23 cellular contexts compared by ENCODE assay signal in the genomic region with DNA sequence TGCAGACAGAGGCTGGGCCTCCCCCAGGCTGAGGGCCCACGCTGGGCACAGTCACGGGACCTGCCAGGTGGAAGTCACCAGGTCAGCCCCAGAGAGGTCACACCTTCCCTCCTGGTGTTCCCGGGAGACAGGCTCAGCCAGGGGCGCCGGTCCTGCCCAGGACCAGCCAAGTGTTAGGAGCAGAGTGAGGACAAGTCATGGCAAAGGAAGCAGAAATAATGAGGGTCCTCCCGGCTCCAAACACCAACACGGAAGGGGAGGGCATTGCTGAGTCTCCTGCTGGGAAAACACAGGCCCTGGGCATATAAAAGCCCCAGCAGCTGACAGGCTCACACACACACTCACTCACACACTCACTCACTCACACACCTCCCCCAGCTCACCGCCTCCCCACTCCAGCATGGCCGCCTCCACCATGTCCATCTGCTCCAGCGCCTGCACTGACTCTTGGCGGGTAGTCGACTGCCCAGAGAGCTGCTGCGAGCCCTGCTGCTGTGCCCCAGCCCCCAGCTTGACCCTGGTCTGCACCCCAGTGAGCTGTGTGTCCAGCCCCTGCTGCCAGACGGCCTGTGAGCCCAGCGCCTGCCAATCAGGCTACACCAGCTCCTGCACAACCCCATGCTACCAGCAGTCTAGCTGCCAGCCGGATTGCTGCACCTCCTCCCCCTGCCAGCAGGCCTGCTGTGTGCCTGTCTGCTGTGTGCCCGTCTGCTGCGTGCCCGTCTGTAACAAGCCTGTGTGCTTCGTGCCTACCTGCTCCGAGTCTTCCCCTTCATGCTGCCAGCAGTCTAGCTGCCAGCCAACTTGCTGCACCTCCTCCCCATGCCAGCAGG. TPM values are rescaled to one million over a fixed set of nuclear protein-coding genes. Genes with fewer than 3 reads are reported as not detected.
DNase-seq lines count a peak whose midpoint lies in the region; ATAC-seq, FAIRE-seq and TF ChIP-seq lines count a peak whose summit lies in the region.
"Had no signal": no experiment of that assay in that cellular context is flagged by ENCODE, and none has a peak within 500 bp of the region (broad histone marks: within the 10 kb centered on the region; RNA-seq: fewer than 3 reads in every experiment).

A gene with protein sequence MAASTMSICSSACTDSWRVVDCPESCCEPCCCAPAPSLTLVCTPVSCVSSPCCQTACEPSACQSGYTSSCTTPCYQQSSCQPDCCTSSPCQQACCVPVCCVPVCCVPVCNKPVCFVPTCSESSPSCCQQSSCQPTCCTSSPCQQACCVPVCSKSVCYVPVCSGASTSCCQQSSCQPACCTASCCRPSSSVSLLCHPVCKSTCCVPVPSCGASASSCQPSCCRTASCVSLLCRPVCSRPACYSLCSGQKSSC (plus strand): TSS at position 339 of the 833 bp plus-strand sequence. CDS start 62 bp downstream, at position 401.

- POLR2A ChIA-PET in activated naive CD8-positive, alpha-beta T cell treated with anti-CD3 and anti-CD28 coated beads, Interleukin-2, amount 10 ng/mL, durations not matched to agents 7 days and 5 days (lab: Charles Lee) = no interaction called here

- TF ChIP-seq CTCF in kidney (IDR thresholded peaks at IDR 0.05; ENCODE audit: borderline replicate concordance, extremely low read depth, insufficient read depth) (no peak), vagina (IDR thresholded peaks at IDR 0.05) (no peak)

- H3K4me1 ChIP-seq in kidney (ENCODE audit: control insufficient read depth in 1 of 2, insufficient read depth in 1 of 2, low read depth in 1 of 2, low read length in 2 of 2) = no peaks in the 10 kb centered on the region
- H3K4me1 ChIP-seq in vagina = no peaks in the 10 kb centered on the region
- H3K4me1 ChIP-seq: left lung, psoas muscle, tibial artery had no signal

- no peak for TF ChIP-seq POLR2A in vagina (IDR thresholded peaks at IDR 0.05)

- H3K4me3 Mint-ChIP-seq in activated naive CD8-positive, alpha-beta T cell treated with anti-CD3 and anti-CD28 coated beads, Interleukin-2, amount 10 ng/mL, durations not matched to agents 7 days and 5 days = no peak within 1 kb of the TSS
- H3K4me3 Mint-ChIP-seq in activated naive CD8-positive, alpha-beta T cell treated with anti-CD3 and anti-CD28 coated beads for 36 hours = no peak within 1 kb of the TSS
- H3K4me3 Mint-ChIP-seq: nephron had no signal

- no peaks in the 10 kb centered on the region for H3K27me3 ChIP-seq in vagina

- no peaks in the 10 kb centered on the region for H3K4me1 Mint-ChIP-seq in activated naive CD8-positive, alpha-beta T cell treated with anti-CD3 and anti-CD28 coated beads, Interleukin-2, amount 10 ng/mL, durations not matched to agents 7 days and 5 days
- no peaks in the 10 kb centered on the region for H3K4me1 Mint-ChIP-seq in activated naive CD8-positive, alpha-beta T cell treated with anti-CD3 and anti-CD28 coated beads for 36 hours
- H3K4me1 Mint-ChIP-seq: nephron had no signal

- no peak within 1 kb of the TSS for H3K9ac ChIP-seq in kidney (ENCODE audit: low read length in 2 of 2)

- DNase-seq in activated naive CD8-positive, alpha-beta T cell treated with anti-CD3 and anti-CD28 coated beads, Interleukin-2, amount 10 ng/mL, durations not matched to agents 7 days and 5 days = no peak
- no peak for DNase-seq in activated naive CD8-positive, alpha-beta T cell treated with anti-CD3 and anti-CD28 coated beads for 36 hours
- DNase-seq in NCI-H446 treated with DMSO at 0.1 percent for 48 hours (lab: John Stamatoyannopoulos, UW) (peak; percentile 41), kidney (peak; percentile 74), vagina (ENCODE audit: extremely low spot score in 2 of 2) (peak; percentile 64 to 88), NCI-H1048 (lab: John Stamatoyannopoulos, UW) (no peak), NCI-H1092 treated with DMSO at 0.1 percent for 48 hours (lab: John Stamatoyannopoulos, UW) (no peak)
- DNase-seq: CD4-positive, alpha-beta memory T cell; DND-41; H7; Kasumi-1; NCI-H1105; NCI-H226; psoas muscle; small intestine; stimulated activated CD4-positive, alpha-beta T cell treated with anti-CD3 and anti-CD28 coated beads, Interleukin-2, amount 100 ng/mL, for 48 hours; stimulated activated naive CD8-positive, alpha-beta T cell treated with anti-CD3 and anti-CD28 coated beads, Interleukin-15, Interleukin-2, amounts not matched to agents 100 U/mL and 50 U/mL, for 24 hours; tibial artery had no signal

- H3K9me3 Mint-ChIP-seq in activated naive CD8-positive, alpha-beta T cell treated with anti-CD3 and anti-CD28 coated beads, Interleukin-2, amount 10 ng/mL, durations not matched to agents 7 days and 5 days = peaks cover 26% of the 10 kb centered on the region
- peaks cover 16% of the 10 kb centered on the region for H3K9me3 Mint-ChIP-seq in activated naive CD8-positive, alpha-beta T cell treated with anti-CD3 and anti-CD28 coated beads for 36 hours

- intact Hi-C loops in kidney (cut with DNase I) (no loop called here), vagina (cut with DNase I) (no loop called here)

- H3K9me3 ChIP-seq in kidney (ENCODE audit: control insufficient read depth in 1 of 2, low read length in 2 of 2) (peaks cover 2 to 8% of the 10 kb centered on the region in 2 donors), vagina (no peaks in the 10 kb centered on the region)

- no peaks in the 10 kb centered on the region for H3K36me3 ChIP-seq in kidney (ENCODE audit: control insufficient read depth in 1 of 2, insufficient read depth in 2 of 2, low read length in 2 of 2)
- H3K36me3 ChIP-seq in vagina = no peaks in the 10 kb centered on the region
- H3K36me3 ChIP-seq: left lung, tibial artery had no signal

- H3K4me3 ChIP-seq in kidney (ENCODE audit: low read length in 2 of 2) (no peak within 1 kb of the TSS), vagina (no peak within 1 kb of the TSS)
- H3K4me3 ChIP-seq: left lung, psoas muscle, tibial artery had no signal

- no peak for FAIRE-seq in kidney (lab: Jason Lieb, UNC)
- FAIRE-seq: colon, small intestine had no signal

- H3K27ac ChIP-seq in kidney (ENCODE audit: low read depth in 2 of 2, low read length in 2 of 2) (no peak within 1 kb of the TSS), vagina (no peak within 1 kb of the TSS)
- H3K27ac ChIP-seq: left lung, psoas muscle, tibial artery had no signal

- no peaks in the 10 kb centered on the region for H3K36me3 Mint-ChIP-seq in activated naive CD8-positive, alpha-beta T cell treated with anti-CD3 and anti-CD28 coated beads, Interleukin-2, amount 10 ng/mL, durations not matched to agents 7 days and 5 days
- peaks cover 4% of the 10 kb centered on the region for H3K36me3 Mint-ChIP-seq in activated naive CD8-positive, alpha-beta T cell treated with anti-CD3 and anti-CD28 coated beads for 36 hours

- peaks cover 2% of the 10 kb centered on the region for H3K27me3 Mint-ChIP-seq in activated naive CD8-positive, alpha-beta T cell treated with anti-CD3 and anti-CD28 coated beads, Interleukin-2, amount 10 ng/mL, durations not matched to agents 7 days and 5 days
- no peaks in the 10 kb centered on the region for H3K27me3 Mint-ChIP-seq in activated naive CD8-positive, alpha-beta T cell treated with anti-CD3 and anti-CD28 coated beads for 36 hours

- H3K27ac Mint-ChIP-seq in activated naive CD8-positive, alpha-beta T cell treated with anti-CD3 and anti-CD28 coated beads, Interleukin-2, amount 10 ng/mL, durations not matched to agents 7 days and 5 days = peak within 1 kb of the TSS; percentile 60
- no peak within 1 kb of the TSS for H3K27ac Mint-ChIP-seq in activated naive CD8-positive, alpha-beta T cell treated with anti-CD3 and anti-CD28 coated beads for 36 hours
- H3K27ac Mint-ChIP-seq: nephron had no signal

- no peak for ATAC-seq in activated naive CD8-positive, alpha-beta T cell treated with anti-CD3 and anti-CD28 coated beads, Interleukin-2, amount 10 ng/mL, durations not matched to agents 7 days and 5 days (ENCODE audit: low read depth)
- ATAC-seq in HG03354 (IDR thresholded peaks at IDR 0.05; ENCODE audit: poor library complexity, severe bottlenecking, unreplicated experiment) = no peak
- ATAC-seq: left lung; psoas muscle; stimulated activated naive CD8-positive, alpha-beta T cell treated with anti-CD3 and anti-CD28 coated beads, Interleukin-15, Interleukin-2, amounts not matched to agents 100 U/mL and 50 U/mL, for 24 hours had no signal

RNA-seq across cellular contexts. Expression of the gene that starts here (rescaled TPM):
- total RNA-seq in activated naive CD8-positive, alpha-beta T cell treated with anti-CD3 and anti-CD28 coated beads, Interleukin-2, amount 10 ng/mL, durations not matched to agents 7 days and 5 days = not detected
- not detected for total RNA-seq in activated naive CD8-positive, alpha-beta T cell treated with anti-CD3 and anti-CD28 coated beads for 36 hours
- total RNA-seq in kidney (not detected), vagina (not detected)
- polyA plus RNA-seq in kidney (ENCODE audit: insufficient read depth, low read depth, low replicate concordance) = not detected
- total RNA-seq: CD4-positive, alpha-beta memory T cell; H7; HT1080; left lung; psoas muscle had no signal
- polyA plus RNA-seq: CD4-positive, alpha-beta memory T cell; psoas muscle; small intestine had no signal

Comparison
In these comparisons a context has a peak if more than half of its experiments do, and no peak if none do; other contexts are left out.
1. Peak in DNase-seq in kidney; RNA of the gene not detected or under 1 TPM.
2. Peak in DNase-seq in vagina; RNA of the gene not detected or under 1 TPM.